13 cellular contexts compared by ENCODE assay signal in genomic region chr3:45640724-45641361, GRCh38. TPM values are rescaled to one million over a fixed set of nuclear protein-coding genes. Genes with fewer than 3 reads are reported as not detected.
DNase-seq lines count a peak whose midpoint lies in the region; TF ChIP-seq lines count a peak whose summit lies in the region.
"Had no signal": no experiment of that assay in that cellular context is flagged by ENCODE, and none has a peak within 500 bp of the region (broad histone marks: within the 10 kb centered on the region; RNA-seq: fewer than 3 reads in every experiment).

No MANE protein-coding gene starts in this region.

- H4K20me1 ChIP-seq in hepatocyte (ENCODE audit: insufficient read depth, poor library complexity, severe bottlenecking), result no peaks in the 10 kb centered on the region

- POLR2A ChIA-PET in RWPE1 (lab: Yijun Ruan, JAX; ENCODE audit: low non-redundant PET), result no interaction called here

- DNase-seq in ELF-1 (ENCODE audit: low read depth, low spot score), result peak; percentile 58
- DNase-seq in RWPE1 (ENCODE audit: low spot score), result no peak
- no peak for DNase-seq in hepatocyte (ENCODE audit: low spot score)
- no peak for DNase-seq in prostate gland (ENCODE audit: low spot score)
- no peak for DNase-seq in HUDEP-2 (lab: John Stamatoyannopoulos, UW; ENCODE audit: unreplicated experiment in 76 of 76)
- DNase-seq in NCI-H1694 treated with DMSO at 0.1 percent for 48 hours (lab: John Stamatoyannopoulos, UW), result no peak
- no peak for DNase-seq in AG08396 (ENCODE audit: low spot score)
- no peak for DNase-seq in CD1c-positive myeloid dendritic cell (ENCODE audit: extremely low spot score)
- DNase-seq: activated T-cell treated with anti-CD3 and anti-CD28 coated beads, Interleukin-2, amount 50 U/mL, for 1 hour; hippocampal formation; NCI-H2081; substantia nigra had no signal

- H3K36me3 ChIP-seq in hepatocyte (replicated peaks; ENCODE audit: insufficient read depth, low read depth), result no peaks in the 10 kb centered on the region
- no peaks in the 10 kb centered on the region for H3K36me3 ChIP-seq in prostate gland

- peaks cover 48% of the 10 kb centered on the region for H3K79me2 ChIP-seq in hepatocyte

- H3K9me3 ChIP-seq in hepatocyte (ENCODE audit: low read depth) (no peaks in the 10 kb centered on the region), prostate gland (no peaks in the 10 kb centered on the region)

- H2AFZ ChIP-seq in hepatocyte, result no peak overlapping the region

- no peaks in the 10 kb centered on the region for H3K27me3 ChIP-seq in hepatocyte
- no peaks in the 10 kb centered on the region for H3K27me3 ChIP-seq in prostate gland (replicated peaks; ENCODE audit: insufficient read depth)

- WGBS in hepatocyte (ENCODE audit: low lambda C conversion rate, missing lambda C conversion rate), result 75% methylated on average over 4 of the region's 4 CpGs
- 66% methylated on average over 4 of the region's 4 CpGs for WGBS in prostate gland

- H3K9me2 ChIP-seq in hepatocyte (replicated peaks; ENCODE audit: insufficient read depth), result no peaks in the 10 kb centered on the region

- TF ChIP-seq CTCF in RWPE1 (conservative IDR thresholded peaks at IDR 0.05; ENCODE audit: low read depth) (no peak), hepatocyte (IDR thresholded peaks at IDR 0.05; ENCODE audit: poor library complexity) (no peak), prostate gland (IDR thresholded peaks at IDR 0.05) (no peak)

- H3K4me1 ChIP-seq in hepatocyte (ENCODE audit: insufficient read depth), result peaks cover 27% of the 10 kb centered on the region
- H3K4me1 ChIP-seq in prostate gland (replicated peaks), result peaks cover 4% of the 10 kb centered on the region

- CTCF ChIA-PET in RWPE1 (lab: Yijun Ruan, JAX), result no interaction called here

- H3K4me3 ChIP-seq in hepatocyte, result no peak overlapping the region
- H3K4me3 ChIP-seq in prostate gland, result no peak overlapping the region
- H3K4me3 ChIP-seq: GM12878 had no signal

- no peak for TF ChIP-seq POLR2A in prostate gland (IDR thresholded peaks at IDR 0.05)

- peak overlapping the region; percentile 48 for H3K27ac ChIP-seq in RWPE1
- peak overlapping the region; percentile 59 for H3K27ac ChIP-seq in hepatocyte
- H3K27ac ChIP-seq in prostate gland, result peak overlapping the region; percentile 52 to 71

- intact Hi-C loops in prostate gland (cut with DNase I), result no loop called here

- H3K4me2 ChIP-seq in hepatocyte, result no peak overlapping the region

RNA-seq across cellular contexts. Expression of gene LIMD1, which starts 46.3 kb away (rescaled TPM):
- total RNA-seq in hepatocyte (12.1 and 12.5 TPM in 2 replicates), prostate gland (10 to 100 TPM; 34.2 to 40.2 TPM)
- 6.7 and 7.3 TPM in 2 replicates for polyA plus RNA-seq in hepatocyte

RNA-seq across cellular contexts. Expression of gene SACM1L, which starts 48.4 kb away (rescaled TPM):
- total RNA-seq in hepatocyte (54.4 and 61.6 TPM in 2 replicates), prostate gland (10 to 100 TPM; 56.6 to 62.8 TPM)
- 26.3 and 28.1 TPM in 2 replicates for polyA plus RNA-seq in hepatocyte
